ENCODE assay signal across 27 cellular contexts in the genomic region with DNA sequence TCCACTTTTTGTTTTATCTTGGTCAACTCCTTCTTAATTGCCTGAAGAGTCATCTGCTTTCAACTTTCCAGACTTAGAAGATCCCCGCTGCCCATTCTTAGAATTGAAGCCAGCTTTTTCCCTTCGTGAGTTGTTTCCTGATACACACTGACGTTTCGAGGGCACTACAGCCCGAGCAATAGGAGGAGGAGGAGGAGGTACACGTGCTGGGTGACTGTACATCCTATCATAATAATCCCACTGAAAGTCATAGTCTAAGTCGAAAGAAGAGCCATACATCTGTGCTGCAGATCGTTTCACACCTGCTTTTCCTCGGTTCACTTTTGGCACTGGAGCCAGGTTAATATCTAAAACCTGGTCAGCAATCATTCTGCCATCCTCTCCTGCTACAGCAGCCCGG.
"Had no signal": no experiment of that assay in that cellular context is flagged by ENCODE, and none has a peak within 500 bp of the region (broad histone marks: within the 10 kb centered on the region; RNA-seq: fewer than 3 reads in every experiment).

No MANE protein-coding gene starts in this region.

- H3K36me3 ChIP-seq: esophagus muscularis mucosa, left ventricle myocardium inferior, lower lobe of right lung, neural progenitor cell, ovary, right atrium auricular region, sigmoid colon, thyroid gland had no signal

- ATAC-seq: effector memory CD8-positive, alpha-beta T cell; left cardiac atrium; lower lobe of right lung; natural killer cell treated with Interleukin-12 subunit alpha and Interleukin-12 subunit beta and Interleukin-15 and Interleukin-18, amount 100 ng/mL, for 72 hours; stimulated activated naive B cell treated with anti-CD40 and anti-IgM and Interleukin-4, amounts not matched to agents 10 μg/mL and 1 μg/mL and 100 μg/mL, for 72 hours; stimulated activated naive CD8-positive, alpha-beta T cell treated with anti-CD3 and anti-CD28 coated beads, Interleukin-15, amount 100 ng/mL, for 72 hours had no signal

- H3K27me3 ChIP-seq: esophagus muscularis mucosa, hepatocyte, neural progenitor cell, ovary, right atrium auricular region, sigmoid colon, thyroid gland had no signal

- H3K4me2 ChIP-seq: hepatocyte, neural progenitor cell had no signal

- H3K4me3 ChIP-seq: esophagus muscularis mucosa, hepatocyte, left ventricle myocardium inferior, lower lobe of right lung, neural progenitor cell, ovary, right atrium auricular region, sigmoid colon, skin epidermis, thyroid gland had no signal

- DNase-seq: effector memory CD8-positive, alpha-beta T cell; foreskin melanocyte; head of caudate nucleus; kidney; left cardiac atrium; left ventricle myocardium inferior; lower lobe of right lung; midbrain; nucleus accumbens; ovary; sigmoid colon; stimulated activated CD4-positive, alpha-beta T cell treated with anti-CD3 and anti-CD28 coated beads, Interleukin-2, amount 100 ng/mL, for 24 hours; stimulated activated CD4-positive, alpha-beta T cell treated with anti-CD3 and anti-CD28 coated beads, Interleukin-4, amount 100 ng/mL, for 4 hours; stimulated activated naive B cell treated with anti-CD40 and anti-IgM and Interleukin-4, amounts not matched to agents 10 μg/mL and 1 μg/mL and 100 μg/mL, for 72 hours; stimulated activated naive CD8-positive, alpha-beta T cell treated with anti-CD3 and anti-CD28 coated beads, Interleukin-15, amount 100 ng/mL, for 72 hours; thyroid gland had no signal

- H3K4me1 Mint-ChIP-seq: memory B cell; neural progenitor cell; stimulated activated naive B cell treated with anti-CD40 and anti-IgM and Interleukin-4, amounts not matched to agents 10 μg/mL and 1 μg/mL and 100 μg/mL, for 72 hours; stimulated activated naive CD8-positive, alpha-beta T cell treated with anti-CD3 and anti-CD28 coated beads, Interleukin-15, amount 100 ng/mL, for 72 hours had no signal

- H3K27ac ChIP-seq: epithelial cell of prostate, esophagus muscularis mucosa, hepatocyte, left ventricle myocardium inferior, lower lobe of right lung, neural progenitor cell, ovary, right atrium auricular region, sigmoid colon, skin epidermis, thyroid gland had no signal

- H3K79me2 ChIP-seq: hepatocyte had no signal

- H3K4me1 ChIP-seq: esophagus muscularis mucosa, lower lobe of right lung, right atrium auricular region, sigmoid colon, thyroid gland had no signal

- H2AFZ ChIP-seq: hepatocyte, neural progenitor cell had no signal

- H3K9ac ChIP-seq: neural progenitor cell had no signal

- H3K9me3 Mint-ChIP-seq: memory B cell, neural progenitor cell, type B pancreatic cell had no signal

- H3K9me3 ChIP-seq: esophagus muscularis mucosa, left ventricle myocardium inferior, lower lobe of right lung, ovary, right atrium auricular region, sigmoid colon, thyroid gland had no signal

- H3K27ac Mint-ChIP-seq: dendritic cell treated with granulocyte-macrophage colony-stimulating factor and Interleukin-4, amounts not matched to agents 40 ng/mL and 50 ng/mL, for 4 days; effector memory CD8-positive, alpha-beta T cell; memory B cell; natural killer cell treated with Interleukin-12 subunit alpha and Interleukin-12 subunit beta and Interleukin-15 and Interleukin-18, amount 100 ng/mL, for 72 hours; neural progenitor cell; stimulated activated naive B cell treated with anti-CD40 and anti-IgM and Interleukin-4, amounts not matched to agents 10 μg/mL and 1 μg/mL and 100 μg/mL, for 72 hours; stimulated activated naive CD8-positive, alpha-beta T cell treated with anti-CD3 and anti-CD28 coated beads, Interleukin-15, amount 100 ng/mL, for 72 hours; type B pancreatic cell had no signal

- FAIRE-seq: kidney, urothelium cell line had no signal

- H3K27me3 Mint-ChIP-seq: dendritic cell treated with granulocyte-macrophage colony-stimulating factor and Interleukin-4, amounts not matched to agents 40 ng/mL and 50 ng/mL, for 4 days; effector memory CD8-positive, alpha-beta T cell; memory B cell; natural killer cell treated with Interleukin-12 subunit alpha and Interleukin-12 subunit beta and Interleukin-15 and Interleukin-18, amount 100 ng/mL, for 72 hours; stimulated activated naive B cell treated with anti-CD40 and anti-IgM and Interleukin-4, amounts not matched to agents 10 μg/mL and 1 μg/mL and 100 μg/mL, for 72 hours; stimulated activated naive CD8-positive, alpha-beta T cell treated with anti-CD3 and anti-CD28 coated beads, Interleukin-15, amount 100 ng/mL, for 72 hours; type B pancreatic cell had no signal

- H3K4me3 Mint-ChIP-seq: dendritic cell treated with granulocyte-macrophage colony-stimulating factor and Interleukin-4, amounts not matched to agents 40 ng/mL and 50 ng/mL, for 4 days; effector memory CD8-positive, alpha-beta T cell; memory B cell; natural killer cell treated with Interleukin-12 subunit alpha and Interleukin-12 subunit beta and Interleukin-15 and Interleukin-18, amount 100 ng/mL, for 72 hours; neural progenitor cell; stimulated activated naive B cell treated with anti-CD40 and anti-IgM and Interleukin-4, amounts not matched to agents 10 μg/mL and 1 μg/mL and 100 μg/mL, for 72 hours; stimulated activated naive CD8-positive, alpha-beta T cell treated with anti-CD3 and anti-CD28 coated beads, Interleukin-15, amount 100 ng/mL, for 72 hours; type B pancreatic cell had no signal

- H3K36me3 Mint-ChIP-seq: memory B cell; neural progenitor cell; stimulated activated naive B cell treated with anti-CD40 and anti-IgM and Interleukin-4, amounts not matched to agents 10 μg/mL and 1 μg/mL and 100 μg/mL, for 72 hours; type B pancreatic cell had no signal
